In genomic region chr11:65301491-65302329, GRCh38 we compare ENCODE assay signal across 10 cellular contexts. TPM values are rescaled to one million over a fixed set of nuclear protein-coding genes. Genes with fewer than 3 reads are reported as not detected.
DNase-seq lines count a peak whose midpoint lies in the region.
"Had no signal": no experiment of that assay in that cellular context is flagged by ENCODE, and none has a peak within 500 bp of the region (broad histone marks: within the 10 kb centered on the region; RNA-seq: fewer than 3 reads in every experiment).

No MANE protein-coding gene starts in this region.

- no peaks in the 10 kb centered on the region for H3K9me3 ChIP-seq in SJCRH30 (replicated peaks)
- peaks cover 0 to 2% of the 10 kb centered on the region in 2 donors for H3K9me3 ChIP-seq in neuronal stem cell (replicated peaks in 1 of 2; ENCODE audit: control insufficient read depth in 2 of 2, insufficient read depth in 1 of 2, low read depth in 1 of 2, low read length in 2 of 2)
- no peaks in the 10 kb centered on the region for H3K9me3 ChIP-seq in effector memory CD4-positive, alpha-beta T cell (ENCODE audit: control insufficient read depth, low read length)

- peaks cover 2% of the 10 kb centered on the region for H3K79me1 ChIP-seq in neuronal stem cell (ENCODE audit: low read depth, low read length)

- H3K14ac ChIP-seq in neuronal stem cell (ENCODE audit: low read length), result no peak overlapping the region

- H3K4me1 ChIP-seq in SJCRH30 (peaks cover 55% of the 10 kb centered on the region), neuronal stem cell (ENCODE audit: control insufficient read depth in 2 of 2, insufficient read depth in 1 of 2, low read depth in 1 of 2, low read length in 2 of 2) (peaks cover 9 to 30% of the 10 kb centered on the region in 2 donors)
- no peaks in the 10 kb centered on the region for H3K4me1 ChIP-seq in effector memory CD4-positive, alpha-beta T cell (ENCODE audit: control insufficient read depth, insufficient read depth, low read length, poor library complexity, severe bottlenecking)

- no peak overlapping the region for H4K91ac ChIP-seq in neuronal stem cell (ENCODE audit: low read depth, low read length, poor library complexity)

- intact Hi-C loops in head of caudate nucleus (cut with DNase I), result no loop called here

- H3K36me3 ChIP-seq in SJCRH30, result peaks cover 6% of the 10 kb centered on the region; the same call in 1 of the 2 replicates
- peaks cover 26 to 79% of the 10 kb centered on the region in 2 donors for H3K36me3 ChIP-seq in neuronal stem cell (replicated peaks in 1 of 2; ENCODE audit: control insufficient read depth in 2 of 2, insufficient read depth in 2 of 2, low read length in 2 of 2)
- peaks cover 8% of the 10 kb centered on the region for H3K36me3 ChIP-seq in effector memory CD4-positive, alpha-beta T cell (ENCODE audit: control insufficient read depth, insufficient read depth, low read length)

- DNase-seq in AG08396 (ENCODE audit: low spot score), result peak; percentile 58
- peak; percentile 96 to 97 for DNase-seq in SJCRH30
- peak in 40 of 42 donors; percentile 31 to 84 (median 68) for DNase-seq in head of caudate nucleus
- DNase-seq in neuronal stem cell (ENCODE audit: low spot score), result no peak
- no peak for DNase-seq in NCI-H510A treated with DMSO at 0.1 percent for 48 hours (lab: John Stamatoyannopoulos, UW)
- no peak for DNase-seq in NOMO-1 treated with DMSO at 0.1 percent for 48 hours (lab: John Stamatoyannopoulos, UW; ENCODE audit: unreplicated experiment)
- DNase-seq in effector memory CD4-positive, alpha-beta T cell, result no peak
- no peak for DNase-seq in NCI-H524 (lab: John Stamatoyannopoulos, UW)
- DNase-seq: effector CD4-positive, alpha-beta T cell; SHP77 had no signal

- peak overlapping the region; percentile 67 for H2BK5ac ChIP-seq in neuronal stem cell (ENCODE audit: low read length)

- H3K4ac ChIP-seq in neuronal stem cell (ENCODE audit: low read length), result no peak overlapping the region

- H2BK12ac ChIP-seq in neuronal stem cell (ENCODE audit: low read length), result no peak overlapping the region

- H4K8ac ChIP-seq in neuronal stem cell (ENCODE audit: low read depth, low read length), result peak overlapping the region; percentile 8

- H2AFZ ChIP-seq in neuronal stem cell (ENCODE audit: low read length), result peak overlapping the region; percentile 47

- H3K27ac ChIP-seq in SJCRH30 (peak overlapping the region; percentile 81), neuronal stem cell (replicated peaks; ENCODE audit: low read length) (no peak overlapping the region)
- no peak overlapping the region for H3K27ac ChIP-seq in effector memory CD4-positive, alpha-beta T cell (ENCODE audit: insufficient read depth, low read length, poor library complexity, severe bottlenecking)

- H3K18ac ChIP-seq in neuronal stem cell (ENCODE audit: low read length), result peak overlapping the region; percentile 84

- H2AK5ac ChIP-seq in neuronal stem cell (ENCODE audit: low read depth, low read length), result peak overlapping the region; percentile 18

- no peak overlapping the region for H2BK120ac ChIP-seq in neuronal stem cell (ENCODE audit: low read depth, low read length)

- no peaks in the 10 kb centered on the region for H3K27me3 ChIP-seq in SJCRH30
- H3K27me3 ChIP-seq in neuronal stem cell (ENCODE audit: control insufficient read depth in 3 of 3, insufficient read depth in 3 of 3, low read depth in 1 of 3, low read length in 3 of 3), result no peaks in the 10 kb centered on the region
- H3K27me3 ChIP-seq in effector memory CD4-positive, alpha-beta T cell (replicated peaks; ENCODE audit: control insufficient read depth, insufficient read depth, low read length, poor library complexity, severe bottlenecking), result no peaks in the 10 kb centered on the region

- H2BK15ac ChIP-seq in neuronal stem cell (ENCODE audit: low read length), result peak overlapping the region; percentile 44

- no peak overlapping the region for H3K4me3 ChIP-seq in SJCRH30
- no peak overlapping the region for H3K4me3 ChIP-seq in neuronal stem cell (ENCODE audit: low read length in 2 of 2)
- H3K4me3 ChIP-seq in effector memory CD4-positive, alpha-beta T cell (ENCODE audit: insufficient read depth, low read depth, low read length, poor library complexity, severe bottlenecking), result no peak overlapping the region

- H3K23ac ChIP-seq in neuronal stem cell (ENCODE audit: low read depth, low read length, poor library complexity), result peak overlapping the region; percentile 83

- no peak overlapping the region for H3K4me2 ChIP-seq in neuronal stem cell (ENCODE audit: insufficient read depth, low read length, poor library complexity, severe bottlenecking)

- H3K9ac ChIP-seq in neuronal stem cell (ENCODE audit: low read depth, low read length, poor library complexity), result peak overlapping the region; percentile 70

- no CpG with 5 or more reads among the region's 12 CpGs for WGBS in neuronal stem cell (ENCODE audit: extremely low coverage in 2 of 2, insufficient read length in 2 of 2, insufficient replicate concordance in 1 of 2), 2 donors

RNA-seq across cellular contexts. Expression of gene CDC42EP2, which starts 13.0 kb away (rescaled TPM):
- total RNA-seq in SJCRH30 (2014; rRNA removed; shearing (Covaris generic)), result 5.6 and 6.0 TPM in 2 replicates
- 1.4 TPM for polyA plus RNA-seq in neuronal stem cell (2013, experiment 1 of 2)
- polyA plus RNA-seq in neuronal stem cell (2013, experiment 2 of 2), result 1.6 TPM

RNA-seq across cellular contexts. Expression of gene DPF2, which starts 31.9 kb away (rescaled TPM):
- 33.0 and 38.0 TPM in 2 replicates for total RNA-seq in SJCRH30 (2014; rRNA removed; shearing (Covaris generic))
- polyA plus RNA-seq in neuronal stem cell (2013, experiment 1 of 2), result 78.6 TPM
- polyA plus RNA-seq in neuronal stem cell (2013, experiment 2 of 2), result 77.3 TPM

RNA-seq across cellular contexts. Expression of gene POLA2, which starts 39.9 kb away (rescaled TPM):
- 47.2 and 54.6 TPM in 2 replicates for total RNA-seq in SJCRH30 (2014; rRNA removed; shearing (Covaris generic))
- 13.5 TPM for polyA plus RNA-seq in neuronal stem cell (2013, experiment 1 of 2)
- 13.4 TPM for polyA plus RNA-seq in neuronal stem cell (2013, experiment 2 of 2)

RNA-seq across cellular contexts. Expression of gene TIGD3, which starts 52.8 kb away (rescaled TPM):
- total RNA-seq in SJCRH30 (2014; rRNA removed; shearing (Covaris generic)), result 0.53 and 0.71 TPM in 2 replicates
- 1.8 TPM for polyA plus RNA-seq in neuronal stem cell (2013, experiment 1 of 2)
- 1.6 TPM for polyA plus RNA-seq in neuronal stem cell (2013, experiment 2 of 2)

Comparison
In these comparisons a context has a peak if more than half of its experiments do, and no peak if none do; other contexts are left out.
1. DNase-seq: peak in AG08396 (single experiment), SJCRH30 (2 of 2) and head of caudate nucleus (40 of 42); none in neuronal stem cell (single experiment), NCI-H510A treated with DMSO at 0.1 percent for 48 hours (single experiment), NOMO-1 treated with DMSO at 0.1 percent for 48 hours (single experiment), effector memory CD4-positive, alpha-beta T cell (0 of 3) and NCI-H524 (0 of 2).